Comparison of ENCODE assay signal across 8 cellular contexts in genomic region chr17:59707971-59708425, GRCh38. TPM values are rescaled to one million over a fixed set of nuclear protein-coding genes. Genes with fewer than 3 reads are reported as not detected.
DNase-seq lines count a peak whose midpoint lies in the region; ATAC-seq and TF ChIP-seq lines count a peak whose summit lies in the region.

No MANE protein-coding gene starts in this region.

- no peaks in the 10 kb centered on the region for H3K9me3 Mint-ChIP-seq in activated naive CD4-positive, alpha-beta T cell treated with anti-CD3 and anti-CD28 coated beads, Interleukin-2, amount 50 U/mL, for 24 hours
- H3K9me3 Mint-ChIP-seq in activated CD8-positive, alpha-beta T cell treated with anti-CD3 and anti-CD28 coated beads, Interleukin-2, amount 10 ng/mL, durations not matched to agents 7 days and 5 days (ENCODE audit: insufficient read depth) = no peaks in the 10 kb centered on the region

- POLR2A ChIA-PET in activated CD8-positive, alpha-beta T cell treated with anti-CD3 and anti-CD28 coated beads, Interleukin-2, amount 10 ng/mL, durations not matched to agents 7 days and 5 days (lab: Charles Lee) = interaction anchor here (0.7 to 2.1 kb wide), 9 partner anchors 78 to 498 kb away, joined by 3 to 14 read pairs (median 5); partner anchors contain the start of genes CLTC, RPS6KB1, SMG8 and TUBD1

- H3K36me3 Mint-ChIP-seq in activated naive CD4-positive, alpha-beta T cell treated with anti-CD3 and anti-CD28 coated beads, Interleukin-2, amount 50 U/mL, for 24 hours = peaks cover 21% of the 10 kb centered on the region
- peaks cover 29% of the 10 kb centered on the region for H3K36me3 Mint-ChIP-seq in activated CD8-positive, alpha-beta T cell treated with anti-CD3 and anti-CD28 coated beads, Interleukin-2, amount 10 ng/mL, durations not matched to agents 7 days and 5 days (ENCODE audit: low read depth)

- H3K36me3 ChIP-seq in right atrium auricular region = no peaks in the 10 kb centered on the region

- CTCF ChIA-PET in activated CD8-positive, alpha-beta T cell treated with anti-CD3 and anti-CD28 coated beads, Interleukin-2, amount 10 ng/mL, durations not matched to agents 7 days and 5 days (lab: Charles Lee) = interaction anchor here (1.0 to 2.4 kb wide), 11 partner anchors 9 to 329 kb away, joined by 3 to 9 read pairs (median 4); partner anchors contain the start of genes RPS6KB1 and TUBD1

- TF ChIP-seq CTCF in right atrium auricular region (IDR thresholded peaks at IDR 0.05) = no peak

- H3K4me3 ChIP-seq in right atrium auricular region = peak overlapping the region; percentile 79 to 87
- H3K4me3 ChIP-seq in skin epidermis = peak overlapping the region; percentile 54 to 87 (median 79)

- peak overlapping the region; percentile 98 for H3K27ac Mint-ChIP-seq in activated naive CD4-positive, alpha-beta T cell treated with anti-CD3 and anti-CD28 coated beads, Interleukin-2, amount 50 U/mL, for 24 hours
- H3K27ac Mint-ChIP-seq in activated CD8-positive, alpha-beta T cell treated with anti-CD3 and anti-CD28 coated beads, Interleukin-2, amount 10 ng/mL, durations not matched to agents 7 days and 5 days = peak overlapping the region; percentile 98

- no peaks in the 10 kb centered on the region for H3K27me3 ChIP-seq in right atrium auricular region

- no peaks in the 10 kb centered on the region for H3K9me3 ChIP-seq in right atrium auricular region

- DNase-seq in activated naive CD4-positive, alpha-beta T cell treated with Interleukin-2 at 50 U/mL for 16 hours = no peak
- DNase-seq in activated CD8-positive, alpha-beta T cell treated with anti-CD3 and anti-CD28 coated beads, Interleukin-2, amount 10 ng/mL, durations not matched to agents 7 days and 5 days = no peak
- DNase-seq in right atrium auricular region (ENCODE audit: low spot score) (no peak), COLO668 (lab: John Stamatoyannopoulos, UW; ENCODE audit: unreplicated experiment) (no peak)

- H3K4me3 Mint-ChIP-seq in activated naive CD4-positive, alpha-beta T cell treated with anti-CD3 and anti-CD28 coated beads, Interleukin-2, amount 50 U/mL, for 24 hours = peak overlapping the region; percentile 99
- H3K4me3 Mint-ChIP-seq in activated CD8-positive, alpha-beta T cell treated with anti-CD3 and anti-CD28 coated beads, Interleukin-2, amount 10 ng/mL, durations not matched to agents 7 days and 5 days = peak overlapping the region; percentile 98

- no peaks in the 10 kb centered on the region for H3K27me3 Mint-ChIP-seq in activated naive CD4-positive, alpha-beta T cell treated with anti-CD3 and anti-CD28 coated beads, Interleukin-2, amount 50 U/mL, for 24 hours
- H3K27me3 Mint-ChIP-seq in activated CD8-positive, alpha-beta T cell treated with anti-CD3 and anti-CD28 coated beads, Interleukin-2, amount 10 ng/mL, durations not matched to agents 7 days and 5 days (ENCODE audit: low read depth) = no peaks in the 10 kb centered on the region

- H3K4me1 ChIP-seq in right atrium auricular region = peaks cover 0 to 40% of the 10 kb centered on the region in 2 donors

- H3K27ac ChIP-seq in right atrium auricular region (peak overlapping the region; percentile 94 to 95), skin epidermis (peak overlapping the region; percentile 48 to 96 (median 92))

- no peak for ATAC-seq in activated CD8-positive, alpha-beta T cell treated with anti-CD3 and anti-CD28 coated beads, Interleukin-2, amount 10 ng/mL, durations not matched to agents 7 days and 5 days
- no peak for ATAC-seq in GM18861 (IDR thresholded peaks at IDR 0.05; ENCODE audit: unreplicated experiment)
- no peak for ATAC-seq in HG02763 (IDR thresholded peaks at IDR 0.05; ENCODE audit: unreplicated experiment)

- peaks cover 70% of the 10 kb centered on the region for H3K4me1 Mint-ChIP-seq in activated naive CD4-positive, alpha-beta T cell treated with anti-CD3 and anti-CD28 coated beads, Interleukin-2, amount 50 U/mL, for 24 hours
- peaks cover 33% of the 10 kb centered on the region for H3K4me1 Mint-ChIP-seq in activated CD8-positive, alpha-beta T cell treated with anti-CD3 and anti-CD28 coated beads, Interleukin-2, amount 10 ng/mL, durations not matched to agents 7 days and 5 days (ENCODE audit: low read depth)

RNA-seq across cellular contexts. Expression of gene VMP1, which starts 0.5 kb away (rescaled TPM):
- 100 to 1,000 TPM; 122 to 123 TPM for total RNA-seq in activated CD8-positive, alpha-beta T cell treated with anti-CD3 and anti-CD28 coated beads, Interleukin-2, amount 10 ng/mL, durations not matched to agents 7 days and 5 days
- 10 to 100 TPM; 48.0 to 63.4 TPM for total RNA-seq in right atrium auricular region

RNA-seq across cellular contexts. Expression of gene PTRH2, which starts 0.8 kb away (rescaled TPM):
- 10 to 100 TPM; 21.5 to 24.7 TPM for total RNA-seq in activated CD8-positive, alpha-beta T cell treated with anti-CD3 and anti-CD28 coated beads, Interleukin-2, amount 10 ng/mL, durations not matched to agents 7 days and 5 days
- 10 to 100 TPM; 13.8 to 14.1 TPM for total RNA-seq in right atrium auricular region
